Comparison of ENCODE assay signal across 1 cellular context in genomic region chr16:22322021-22322471, GRCh38.
TF ChIP-seq lines count a peak whose summit lies in the region.

No MANE protein-coding gene starts in this region.

TF ChIP-seq in WTC11, 78 proteins besides CTCF, POLR2A, EP300 and RAD21 (continued from another document):
- TF ChIP-seq FOXJ3 (CRISPR knock-in tag; IDR thresholded peaks at IDR 0.05; ENCODE audit: borderline replicate concordance) (no peak), ZNF219 (CRISPR knock-in tag; IDR thresholded peaks at IDR 0.05; ENCODE audit: borderline replicate concordance) (no peak), ZNF532 (CRISPR knock-in tag; IDR thresholded peaks at IDR 0.05; ENCODE audit: borderline replicate concordance) (no peak)
- TF ChIP-seq, protein P1, sequence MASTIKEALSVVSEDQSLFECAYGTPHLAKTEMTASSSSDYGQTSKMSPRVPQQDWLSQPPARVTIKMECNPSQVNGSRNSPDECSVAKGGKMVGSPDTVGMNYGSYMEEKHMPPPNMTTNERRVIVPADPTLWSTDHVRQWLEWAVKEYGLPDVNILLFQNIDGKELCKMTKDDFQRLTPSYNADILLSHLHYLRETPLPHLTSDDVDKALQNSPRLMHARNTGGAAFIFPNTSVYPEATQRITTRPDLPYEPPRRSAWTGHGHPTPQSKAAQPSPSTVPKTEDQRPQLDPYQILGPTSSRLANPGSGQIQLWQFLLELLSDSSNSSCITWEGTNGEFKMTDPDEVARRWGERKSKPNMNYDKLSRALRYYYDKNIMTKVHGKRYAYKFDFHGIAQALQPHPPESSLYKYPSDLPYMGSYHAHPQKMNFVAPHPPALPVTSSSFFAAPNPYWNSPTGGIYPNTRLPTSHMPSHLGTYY (CRISPR knock-in tag; IDR thresholded peaks at IDR 0.05), result no peak
